In genomic region chrX:10401239-10401638, GRCh38 we compare ENCODE assay signal across 29 cellular contexts.
DNase-seq lines count a peak whose midpoint lies in the region; ATAC-seq, FAIRE-seq and TF ChIP-seq lines count a peak whose summit lies in the region.
"Had no signal": no experiment of that assay in that cellular context is flagged by ENCODE, and none has a peak within 500 bp of the region (broad histone marks: within the 10 kb centered on the region; RNA-seq: fewer than 3 reads in every experiment).

No MANE protein-coding gene starts in this region.

- FAIRE-seq in pancreas (lab: Jason Lieb, UNC) = peak; percentile 9
- FAIRE-seq: GM19239, keratinocyte, TTC549 had no signal

- H3K9me2 ChIP-seq in OCI-LY7 (ENCODE audit: insufficient read depth, low read length) = no peaks in the 10 kb centered on the region

- TF ChIP-seq CTCF in GM12873 (IDR thresholded peaks at IDR 0.05; ENCODE audit: insufficient read depth, low read depth, low read length, missing control alignments) (peak; percentile 15), OCI-LY7 (conservative IDR thresholded peaks at IDR 0.05; ENCODE audit: low read length) (peak; percentile 43), choroid plexus epithelial cell (conservative IDR thresholded peaks at IDR 0.05; ENCODE audit: low read depth, low read length) (peak; percentile 20), pancreas (IDR thresholded peaks at IDR 0.05) (no peak)

- no peaks in the 10 kb centered on the region for H3K79me2 ChIP-seq in OCI-LY7 (ENCODE audit: insufficient read depth, low read depth, low read length)

- DNase-seq in OCI-LY7 (ENCODE audit: low spot score) (no peak), choroid plexus epithelial cell (ENCODE audit: low read depth) (no peak), pancreas (no peak), NCI-H2171 (lab: John Stamatoyannopoulos, UW) (no peak), mesenteric fat pad (ENCODE audit: low spot score) (no peak)
- DNase-seq in NK-92 treated with Interleukin-12 subunit alpha and Interleukin-12 subunit beta, amount 100 ng/mL, for 24 hours (lab: John Stamatoyannopoulos, UW) = no peak
- DNase-seq: activated CD4-positive, alpha-beta T cell treated with anti-CD3 and anti-CD28 coated beads for 1 hour; activated CD8-positive, alpha-beta memory T cell treated with anti-CD3 and anti-CD28 coated beads for 24 hours; activated naive CD4-positive, alpha-beta T cell treated with Interleukin-2 at 50 U/mL for 16 hours; activated T-cell treated with anti-CD3 and anti-CD28 coated beads, Interleukin-2, amount 50 U/mL, for 4 hours; amygdala; caudate nucleus; CD8-positive, alpha-beta memory T cell; gastrocnemius medialis; lower lobe of right lung; NCI-H1436 treated with DMSO at 0.1 percent for 48 hours; NCI-H2171 treated with DMSO at 0.1 percent for 48 hours; NCI-H526 treated with DMSO at 0.1 percent for 48 hours; psoas muscle; SHP77; T-helper 1 cell; testis had no signal

- H3K9me3 ChIP-seq in OCI-LY7 (ENCODE audit: low read length) = no peaks in the 10 kb centered on the region
- no peaks in the 10 kb centered on the region for H3K9me3 ChIP-seq in pancreas
- H3K9me3 ChIP-seq: gastrocnemius medialis, lower lobe of right lung, psoas muscle, testis, vagina had no signal

- no peak for ATAC-seq in pancreas
- ATAC-seq: activated T-cell treated with anti-CD3 and anti-CD28 coated beads, Interleukin-2, amount 50 U/mL, for 4 hours; gastrocnemius medialis; lower lobe of right lung; psoas muscle; stimulated activated effector memory CD8-positive, alpha-beta T cell treated with anti-CD3 and anti-CD28 coated beads, Interleukin-12 subunit alpha, Interleukin-12 subunit beta, amount 100 ng/mL, for 72 hours had no signal

- no peaks in the 10 kb centered on the region for H3K36me3 ChIP-seq in OCI-LY7 (ENCODE audit: insufficient read depth, low read length)
- no peaks in the 10 kb centered on the region for H3K36me3 ChIP-seq in pancreas
- H3K36me3 ChIP-seq: gastrocnemius medialis, lower lobe of right lung, vagina had no signal

- no peak overlapping the region for H2AFZ ChIP-seq in OCI-LY7 (ENCODE audit: low read length)

- H3K4me1 ChIP-seq in OCI-LY7 (ENCODE audit: insufficient read depth, low read length, poor library complexity, severe bottlenecking) = no peaks in the 10 kb centered on the region
- H3K4me1 ChIP-seq in pancreas = no peaks in the 10 kb centered on the region
- H3K4me1 ChIP-seq: gastrocnemius medialis, lower lobe of right lung, psoas muscle, testis, vagina had no signal

- WGBS in pancreas, 2 donors = 42 to 43% methylated on average over 1 of the region's 1 CpG

- CTCF ChIA-PET in OCI-LY7 (lab: Charles Lee; ENCODE audit: unreplicated experiment) = no interaction called here

- no peak overlapping the region for H3K4me2 ChIP-seq in OCI-LY7 (ENCODE audit: low read length)

- H3K4me3 ChIP-seq in OCI-LY7 (ENCODE audit: low read depth, low read length, poor library complexity, severe bottlenecking) = no peak overlapping the region
- no peak overlapping the region for H3K4me3 ChIP-seq in choroid plexus epithelial cell (ENCODE audit: low read depth, low read length)
- H3K4me3 ChIP-seq in pancreas = no peak overlapping the region
- H3K4me3 ChIP-seq: gastrocnemius medialis, lower lobe of right lung, psoas muscle, testis, vagina had no signal

- H3K27ac ChIP-seq in OCI-LY7 (ENCODE audit: low read depth, low read length, poor library complexity, severe bottlenecking) (no peak overlapping the region), pancreas (no peak overlapping the region)
- H3K27ac ChIP-seq: epithelial cell of prostate, gastrocnemius medialis, lower lobe of right lung, psoas muscle, testis, vagina had no signal

- POLR2A ChIA-PET in OCI-LY7 (lab: Charles Lee) = no interaction called here

- H3K27me3 ChIP-seq in pancreas = no peaks in the 10 kb centered on the region
- H3K27me3 ChIP-seq: gastrocnemius medialis, testis, vagina had no signal

- BruUV-seq in OCI-LY7 (replicated peaks; lab: Mats Ljungman, UMichigan) = no TSS peak

- intact Hi-C loops in OCI-LY7 (cut with micrococcal nuclease; ENCODE audit: unreplicated experiment) (no loop called here), pancreas (cut with DNase I) (no loop called here)

- H4K20me1 ChIP-seq in OCI-LY7 (ENCODE audit: insufficient read depth, low read length) = no peaks in the 10 kb centered on the region

Comparison
In these comparisons a context has a peak if more than half of its experiments do, and no peak if none do; other contexts are left out.
1. CTCF ChIP-seq: peak in GM12873 (single experiment), OCI-LY7 (single experiment) and choroid plexus epithelial cell (single experiment); none in pancreas (0 of 4).